ENCODE assay signal across 13 cellular contexts in genomic region chr2:70768585-70769085, GRCh38. TPM values are rescaled to one million over a fixed set of nuclear protein-coding genes. Genes with fewer than 3 reads are reported as not detected.
A peak's percentile ranks its signal among the peaks of the same experiment; 100 is the strongest.
DNase-seq lines count a peak whose midpoint lies in the region; ATAC-seq lines count a peak whose summit lies in the region.
"Had no signal": no experiment of that assay in that cellular context is flagged by ENCODE, and none has a peak within 500 bp of the region (broad histone marks: within the 10 kb centered on the region; RNA-seq: fewer than 3 reads in every experiment).

No MANE protein-coding gene starts in this region.

- no peak for ATAC-seq in activated T-helper 17 cell treated with anti-CD3 and anti-CD28 coated beads, Interleukin-2, amount 50 U/mL, for 72 hours (replicated peaks)
- ATAC-seq in HG02763 (IDR thresholded peaks at IDR 0.05; ENCODE audit: unreplicated experiment) = no peak
- ATAC-seq in GM19324 (IDR thresholded peaks at IDR 0.05; ENCODE audit: low FRiP score, unreplicated experiment) = no peak

- no peaks in the 10 kb centered on the region for H3K9me3 Mint-ChIP-seq in CD8-positive, alpha-beta memory T cell
- peaks cover 2% of the 10 kb centered on the region for H3K9me3 Mint-ChIP-seq in activated T-helper 17 cell treated with anti-CD3 and anti-CD28 coated beads, Interleukin-2, amount 50 U/mL, for 72 hours

- H3K4me1 ChIP-seq in BLaER1 treated with 17β-estradiol and CSF1 and Interleukin-3, amounts not matched to agents 10 nM and 100 nM = peaks cover 9 to 31% (median 17%) of the 10 kb centered on the region in 10 experiments
- peaks cover 8% of the 10 kb centered on the region for H3K4me1 ChIP-seq in CD8-positive, alpha-beta memory T cell (ENCODE audit: insufficient read depth, low read length)
- peaks cover 4% of the 10 kb centered on the region for H3K4me1 ChIP-seq in mesendoderm (ENCODE audit: control insufficient read depth, low read depth, low read length)

- H4K20me1 ChIP-seq in BLaER1 treated with 17β-estradiol and CSF1 and Interleukin-3, amounts not matched to agents 10 nM and 100 nM = peaks cover 0 to 12% (median 0%) of the 10 kb centered on the region in 11 experiments; a peak in 3 of 22 replicates

- POLR2A ChIA-PET in CD8-positive, alpha-beta memory T cell (lab: Charles Lee) = no interaction called here

- WGBS in mesendoderm (ENCODE audit: extremely low coverage, insufficient coverage, low lambda C conversion rate) = no CpG with 5 or more reads among the region's 7 CpGs

- H3K79me2 ChIP-seq in mesendoderm (ENCODE audit: control insufficient read depth, insufficient read depth, low read length) = peaks cover 24% of the 10 kb centered on the region

- no peak overlapping the region for H3K4ac ChIP-seq in mesendoderm (ENCODE audit: low read depth, low read length)

- H2BK120ac ChIP-seq in mesendoderm (ENCODE audit: low read depth, low read length) = no peak overlapping the region

- peak overlapping the region in 3 of 11 experiments; percentile 7 to 47 (median 36); a peak in 4 of 22 replicates for H3K27ac ChIP-seq in BLaER1 treated with 17β-estradiol and CSF1 and Interleukin-3, amounts not matched to agents 10 nM and 100 nM
- no peak overlapping the region for H3K27ac ChIP-seq in CD8-positive, alpha-beta memory T cell (ENCODE audit: low read depth, low read length)
- H3K27ac ChIP-seq in mesendoderm (ENCODE audit: low read depth, low read length) = no peak overlapping the region
- H3K27ac ChIP-seq: PC-9, upper lobe of right lung had no signal

- no peak overlapping the region for H2AK5ac ChIP-seq in mesendoderm (ENCODE audit: low read length)

- H3K27ac Mint-ChIP-seq in CD8-positive, alpha-beta memory T cell = peak overlapping the region in 1 of 8 donors; percentile 31
- no peak overlapping the region for H3K27ac Mint-ChIP-seq in activated T-helper 17 cell treated with anti-CD3 and anti-CD28 coated beads, Interleukin-2, amount 50 U/mL, for 72 hours

- peak overlapping the region; percentile 72 for H3K56ac ChIP-seq in mesendoderm (ENCODE audit: low read length)

- H2BK15ac ChIP-seq in mesendoderm (replicated peaks; ENCODE audit: low read depth) = peak overlapping the region; percentile 28

- peak overlapping the region; percentile 30 to 67 (median 55); a peak in 21 of 22 replicates for H3K4me2 ChIP-seq in BLaER1 treated with 17β-estradiol and CSF1 and Interleukin-3, amounts not matched to agents 10 nM and 100 nM
- H3K4me2 ChIP-seq in mesendoderm (ENCODE audit: low read length) = no peak overlapping the region

- no peaks in the 10 kb centered on the region for H3K27me3 ChIP-seq in BLaER1 treated with 17β-estradiol and CSF1 and Interleukin-3, amounts not matched to agents 10 nM and 100 nM
- H3K27me3 ChIP-seq in CD8-positive, alpha-beta memory T cell (ENCODE audit: insufficient read depth, low read length, poor library complexity, severe bottlenecking) = peaks cover 18% of the 10 kb centered on the region
- H3K27me3 ChIP-seq in mesendoderm (ENCODE audit: insufficient read depth, low read length, poor library complexity) = no peaks in the 10 kb centered on the region

- H3K18ac ChIP-seq in mesendoderm (ENCODE audit: low read length) = no peak overlapping the region

- H3K4me1 Mint-ChIP-seq in CD8-positive, alpha-beta memory T cell = peaks cover 13 to 22% (median 15%) of the 10 kb centered on the region in 3 donors
- H3K4me1 Mint-ChIP-seq in activated T-helper 17 cell treated with anti-CD3 and anti-CD28 coated beads, Interleukin-2, amount 50 U/mL, for 72 hours = peaks cover 5% of the 10 kb centered on the region

- peak overlapping the region in 9 of 11 experiments; percentile 0 to 92 (median 43); a peak in 13 of 22 replicates for H3K9ac ChIP-seq in BLaER1 treated with 17β-estradiol and CSF1 and Interleukin-3, amounts not matched to agents 10 nM and 100 nM
- no peak overlapping the region for H3K9ac ChIP-seq in mesendoderm (ENCODE audit: low read length)

- no peak overlapping the region for H4K5ac ChIP-seq in mesendoderm (ENCODE audit: low read length)

- CTCF ChIA-PET in CD8-positive, alpha-beta memory T cell (lab: Charles Lee) = interaction anchor here (0.9 kb wide), 1 partner anchor 16 kb away, joined by 3 read pairs; no protein-coding TSS in a partner anchor

- H3K4me3 Mint-ChIP-seq in CD8-positive, alpha-beta memory T cell = peak overlapping the region; percentile 20 to 76 (median 69)
- peak overlapping the region; percentile 66 for H3K4me3 Mint-ChIP-seq in activated T-helper 17 cell treated with anti-CD3 and anti-CD28 coated beads, Interleukin-2, amount 50 U/mL, for 72 hours

- peaks cover 4% of the 10 kb centered on the region for H3K79me1 ChIP-seq in mesendoderm (ENCODE audit: low read length)

- H3K27me3 Mint-ChIP-seq in CD8-positive, alpha-beta memory T cell = peaks cover 52 to 83% of the 10 kb centered on the region in 2 donors
- H3K27me3 Mint-ChIP-seq in activated T-helper 17 cell treated with anti-CD3 and anti-CD28 coated beads, Interleukin-2, amount 50 U/mL, for 72 hours = peaks cover 57% of the 10 kb centered on the region

- H4K8ac ChIP-seq in mesendoderm (ENCODE audit: low read depth, low read length) = no peak overlapping the region

- DNase-seq in CD8-positive, alpha-beta memory T cell = no peak
- DNase-seq in mesendoderm = peak; percentile 28
- DNase-seq in AG08395 (ENCODE audit: low spot score) = no peak
- no peak for DNase-seq in COLO829 (ENCODE audit: low spot score)
- DNase-seq: effector memory CD4-positive, alpha-beta T cell; foreskin melanocyte had no signal

- no peaks in the 10 kb centered on the region for H3K36me3 Mint-ChIP-seq in CD8-positive, alpha-beta memory T cell
- no peaks in the 10 kb centered on the region for H3K36me3 Mint-ChIP-seq in activated T-helper 17 cell treated with anti-CD3 and anti-CD28 coated beads, Interleukin-2, amount 50 U/mL, for 72 hours (ENCODE audit: low read depth)
- H3K36me3 Mint-ChIP-seq: activated CD8-positive, alpha-beta memory T cell treated with anti-CD3 and anti-CD28 coated beads, Interleukin-2, amount 10 ng/mL, durations not matched to agents 7 days and 5 days had no signal

- H3K9me3 ChIP-seq in BLaER1 treated with 17β-estradiol and CSF1 and Interleukin-3, amounts not matched to agents 10 nM and 100 nM (replicated peaks in 1 of 11) = peaks cover 7 to 12% (median 10%) of the 10 kb centered on the region in 11 experiments; a peak in 21 of 22 replicates
- no peaks in the 10 kb centered on the region for H3K9me3 ChIP-seq in CD8-positive, alpha-beta memory T cell (ENCODE audit: low read length)
- H3K9me3 ChIP-seq: upper lobe of right lung had no signal

- peak overlapping the region in 6 of 10 experiments; percentile 17 to 90 (median 46); a peak in 9 of 20 replicates for H3K4me3 ChIP-seq in BLaER1 treated with 17β-estradiol and CSF1 and Interleukin-3, amounts not matched to agents 10 nM and 100 nM
- no peak overlapping the region for H3K4me3 ChIP-seq in CD8-positive, alpha-beta memory T cell (ENCODE audit: low read length)
- H3K4me3 ChIP-seq in mesendoderm (ENCODE audit: low read length) = no peak overlapping the region
- H3K4me3 ChIP-seq: PC-9 had no signal

- H3K23ac ChIP-seq in mesendoderm (ENCODE audit: low read length) = no peak overlapping the region

- peaks cover 0 to 11% (median 0%) of the 10 kb centered on the region in 11 experiments; a peak in 1 of 22 replicates for H3K36me3 ChIP-seq in BLaER1 treated with 17β-estradiol and CSF1 and Interleukin-3, amounts not matched to agents 10 nM and 100 nM
- no peaks in the 10 kb centered on the region for H3K36me3 ChIP-seq in CD8-positive, alpha-beta memory T cell (ENCODE audit: insufficient read depth, low read length)
- no peaks in the 10 kb centered on the region for H3K36me3 ChIP-seq in mesendoderm (ENCODE audit: control insufficient read depth, insufficient read depth, low read length)
- H3K36me3 ChIP-seq: upper lobe of right lung had no signal

- no peak overlapping the region for H2BK5ac ChIP-seq in mesendoderm (ENCODE audit: low read length)

RNA-seq across cellular contexts. Expression of gene ADD2, which starts 0.6 kb away (rescaled TPM):
- 1 to 10 TPM in 1 of 2 experiments, under 1 TPM in 1; 0.74 to 1.2 TPM for total RNA-seq in CD8-positive, alpha-beta memory T cell
- 0.18 TPM for polyA plus RNA-seq in CD8-positive, alpha-beta memory T cell
- 1 to 10 TPM; 2.0 to 7.4 TPM for total RNA-seq in activated T-helper 17 cell treated with anti-CD3 and anti-CD28 coated beads, Interleukin-2, amount 50 U/mL, for 72 hours
- polyA plus RNA-seq in mesendoderm (2013, experiment 1 of 2) = 160 TPM
- 173 TPM for polyA plus RNA-seq in mesendoderm (2013, experiment 2 of 2)

RNA-seq across cellular contexts. Expression of gene FIGLA, which starts 21.8 kb away (rescaled TPM):
- not detected for total RNA-seq in CD8-positive, alpha-beta memory T cell
- polyA plus RNA-seq in CD8-positive, alpha-beta memory T cell = not detected
- not detected for total RNA-seq in activated T-helper 17 cell treated with anti-CD3 and anti-CD28 coated beads, Interleukin-2, amount 50 U/mL, for 72 hours
- not detected for polyA plus RNA-seq in mesendoderm (2013, experiment 1 of 2)
- not detected for polyA plus RNA-seq in mesendoderm (2013, experiment 2 of 2)
- total RNA-seq: activated CD8-positive, alpha-beta memory T cell treated with anti-CD3 and anti-CD28 coated beads, Interleukin-2, amount 10 ng/mL, durations not matched to agents 7 days and 5 days; PC-9; upper lobe of right lung had no signal

RNA-seq across cellular contexts. Expression of gene CLEC4F, which starts 51.8 kb away (rescaled TPM):
- not detected for total RNA-seq in CD8-positive, alpha-beta memory T cell
- not detected for polyA plus RNA-seq in CD8-positive, alpha-beta memory T cell
- under 1 TPM in 1 of 2 donors, not detected in 1; 0.35 TPM for total RNA-seq in activated T-helper 17 cell treated with anti-CD3 and anti-CD28 coated beads, Interleukin-2, amount 50 U/mL, for 72 hours
- polyA plus RNA-seq in mesendoderm (2013, experiment 1 of 2) = not detected
- polyA plus RNA-seq in mesendoderm (2013, experiment 2 of 2) = not detected
- total RNA-seq: activated CD8-positive, alpha-beta memory T cell treated with anti-CD3 and anti-CD28 coated beads, Interleukin-2, amount 10 ng/mL, durations not matched to agents 7 days and 5 days; PC-9 had no signal

Comparison
In these comparisons a context has a peak if more than half of its experiments do, and no peak if none do; other contexts are left out.
1. H3K4me3 ChIP-seq: peak in BLaER1 treated with 17β-estradiol and CSF1 and Interleukin-3, amounts not matched to agents 10 nM and 100 nM (6 of 10); none in CD8-positive, alpha-beta memory T cell (single experiment) and mesendoderm (single experiment).